Comparison of ENCODE assay signal across 1 cellular context in the genomic region with DNA sequence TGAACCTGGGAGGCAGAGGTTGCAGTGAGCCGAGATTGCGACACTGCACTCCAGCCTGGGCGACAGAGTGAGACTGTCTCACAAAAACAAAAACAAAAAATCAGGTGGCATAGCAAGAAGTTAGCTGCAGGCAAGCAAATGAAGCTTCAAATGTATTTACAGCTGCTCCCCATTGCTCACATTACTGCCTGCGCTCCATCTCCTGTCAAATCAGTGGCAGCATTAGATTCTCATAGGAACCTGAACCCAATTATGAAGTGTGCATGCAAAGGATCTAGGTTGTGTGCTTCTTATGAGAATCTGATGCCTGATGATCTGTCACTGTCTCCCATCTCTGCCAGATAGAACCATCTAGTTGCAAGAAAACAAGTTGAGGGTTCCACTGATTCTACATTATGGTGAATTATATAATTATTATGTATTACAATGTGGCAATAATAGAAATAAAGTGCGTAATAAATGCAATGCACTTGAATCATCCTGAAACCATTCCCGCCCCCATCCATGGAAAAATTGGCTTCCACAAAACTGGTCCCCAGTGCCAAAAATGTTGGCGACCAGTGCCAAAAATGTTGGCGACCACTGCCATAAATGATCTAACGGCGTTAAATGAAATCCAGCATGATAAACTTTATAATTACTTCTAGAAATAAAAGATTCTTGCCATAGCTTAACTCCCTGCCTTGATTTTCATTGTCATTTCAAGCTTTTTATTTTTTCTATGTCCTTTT.
TF ChIP-seq lines count a peak whose summit lies in the region.

No MANE protein-coding gene starts in this region.

TF ChIP-seq in WTC11, 78 proteins besides CTCF, POLR2A, EP300 and RAD21 (continued from another document):
- TF ChIP-seq, protein P1, sequence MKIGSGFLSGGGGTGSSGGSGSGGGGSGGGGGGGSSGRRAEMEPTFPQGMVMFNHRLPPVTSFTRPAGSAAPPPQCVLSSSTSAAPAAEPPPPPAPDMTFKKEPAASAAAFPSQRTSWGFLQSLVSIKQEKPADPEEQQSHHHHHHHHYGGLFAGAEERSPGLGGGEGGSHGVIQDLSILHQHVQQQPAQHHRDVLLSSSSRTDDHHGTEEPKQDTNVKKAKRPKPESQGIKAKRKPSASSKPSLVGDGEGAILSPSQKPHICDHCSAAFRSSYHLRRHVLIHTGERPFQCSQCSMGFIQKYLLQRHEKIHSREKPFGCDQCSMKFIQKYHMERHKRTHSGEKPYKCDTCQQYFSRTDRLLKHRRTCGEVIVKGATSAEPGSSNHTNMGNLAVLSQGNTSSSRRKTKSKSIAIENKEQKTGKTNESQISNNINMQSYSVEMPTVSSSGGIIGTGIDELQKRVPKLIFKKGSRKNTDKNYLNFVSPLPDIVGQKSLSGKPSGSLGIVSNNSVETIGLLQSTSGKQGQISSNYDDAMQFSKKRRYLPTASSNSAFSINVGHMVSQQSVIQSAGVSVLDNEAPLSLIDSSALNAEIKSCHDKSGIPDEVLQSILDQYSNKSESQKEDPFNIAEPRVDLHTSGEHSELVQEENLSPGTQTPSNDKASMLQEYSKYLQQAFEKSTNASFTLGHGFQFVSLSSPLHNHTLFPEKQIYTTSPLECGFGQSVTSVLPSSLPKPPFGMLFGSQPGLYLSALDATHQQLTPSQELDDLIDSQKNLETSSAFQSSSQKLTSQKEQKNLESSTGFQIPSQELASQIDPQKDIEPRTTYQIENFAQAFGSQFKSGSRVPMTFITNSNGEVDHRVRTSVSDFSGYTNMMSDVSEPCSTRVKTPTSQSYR (CRISPR knock-in tag; IDR thresholded peaks at IDR 0.05) = no peak
- TF ChIP-seq, protein P2, sequence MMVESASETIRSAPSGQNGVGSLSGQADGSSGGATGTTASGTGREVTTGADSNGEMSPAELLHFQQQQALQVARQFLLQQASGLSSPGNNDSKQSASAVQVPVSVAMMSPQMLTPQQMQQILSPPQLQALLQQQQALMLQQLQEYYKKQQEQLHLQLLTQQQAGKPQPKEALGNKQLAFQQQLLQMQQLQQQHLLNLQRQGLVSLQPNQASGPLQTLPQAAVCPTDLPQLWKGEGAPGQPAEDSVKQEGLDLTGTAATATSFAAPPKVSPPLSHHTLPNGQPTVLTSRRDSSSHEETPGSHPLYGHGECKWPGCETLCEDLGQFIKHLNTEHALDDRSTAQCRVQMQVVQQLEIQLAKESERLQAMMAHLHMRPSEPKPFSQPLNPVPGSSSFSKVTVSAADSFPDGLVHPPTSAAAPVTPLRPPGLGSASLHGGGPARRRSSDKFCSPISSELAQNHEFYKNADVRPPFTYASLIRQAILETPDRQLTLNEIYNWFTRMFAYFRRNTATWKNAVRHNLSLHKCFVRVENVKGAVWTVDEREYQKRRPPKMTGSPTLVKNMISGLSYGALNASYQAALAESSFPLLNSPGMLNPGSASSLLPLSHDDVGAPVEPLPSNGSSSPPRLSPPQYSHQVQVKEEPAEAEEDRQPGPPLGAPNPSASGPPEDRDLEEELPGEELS (CRISPR knock-in tag; IDR thresholded peaks at IDR 0.05) = no peak
- TF ChIP-seq FOXK1 (CRISPR knock-in tag; IDR thresholded peaks at IDR 0.05) (no peak), NR2C2 (CRISPR knock-in tag; IDR thresholded peaks at IDR 0.05) (no peak), SOX15 (CRISPR knock-in tag; IDR thresholded peaks at IDR 0.05) (no peak), ZNF396 (CRISPR knock-in tag; IDR thresholded peaks at IDR 0.05; ENCODE audit: borderline replicate concordance) (no peak)
- TF ChIP-seq, protein P3, sequence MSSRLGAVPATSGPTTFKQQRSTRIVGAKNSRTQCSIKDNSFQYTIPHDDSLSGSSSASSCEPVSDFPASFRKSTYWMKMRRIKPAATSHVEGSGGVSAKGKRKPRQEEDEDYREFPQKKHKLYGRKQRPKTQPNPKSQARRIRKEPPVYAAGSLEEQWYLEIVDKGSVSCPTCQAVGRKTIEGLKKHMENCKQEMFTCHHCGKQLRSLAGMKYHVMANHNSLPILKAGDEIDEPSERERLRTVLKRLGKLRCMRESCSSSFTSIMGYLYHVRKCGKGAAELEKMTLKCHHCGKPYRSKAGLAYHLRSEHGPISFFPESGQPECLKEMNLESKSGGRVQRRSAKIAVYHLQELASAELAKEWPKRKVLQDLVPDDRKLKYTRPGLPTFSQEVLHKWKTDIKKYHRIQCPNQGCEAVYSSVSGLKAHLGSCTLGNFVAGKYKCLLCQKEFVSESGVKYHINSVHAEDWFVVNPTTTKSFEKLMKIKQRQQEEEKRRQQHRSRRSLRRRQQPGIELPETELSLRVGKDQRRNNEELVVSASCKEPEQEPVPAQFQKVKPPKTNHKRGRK (CRISPR knock-in tag; IDR thresholded peaks at IDR 0.05; ENCODE audit: borderline replicate concordance) = no peak
- TF ChIP-seq, protein P4, sequence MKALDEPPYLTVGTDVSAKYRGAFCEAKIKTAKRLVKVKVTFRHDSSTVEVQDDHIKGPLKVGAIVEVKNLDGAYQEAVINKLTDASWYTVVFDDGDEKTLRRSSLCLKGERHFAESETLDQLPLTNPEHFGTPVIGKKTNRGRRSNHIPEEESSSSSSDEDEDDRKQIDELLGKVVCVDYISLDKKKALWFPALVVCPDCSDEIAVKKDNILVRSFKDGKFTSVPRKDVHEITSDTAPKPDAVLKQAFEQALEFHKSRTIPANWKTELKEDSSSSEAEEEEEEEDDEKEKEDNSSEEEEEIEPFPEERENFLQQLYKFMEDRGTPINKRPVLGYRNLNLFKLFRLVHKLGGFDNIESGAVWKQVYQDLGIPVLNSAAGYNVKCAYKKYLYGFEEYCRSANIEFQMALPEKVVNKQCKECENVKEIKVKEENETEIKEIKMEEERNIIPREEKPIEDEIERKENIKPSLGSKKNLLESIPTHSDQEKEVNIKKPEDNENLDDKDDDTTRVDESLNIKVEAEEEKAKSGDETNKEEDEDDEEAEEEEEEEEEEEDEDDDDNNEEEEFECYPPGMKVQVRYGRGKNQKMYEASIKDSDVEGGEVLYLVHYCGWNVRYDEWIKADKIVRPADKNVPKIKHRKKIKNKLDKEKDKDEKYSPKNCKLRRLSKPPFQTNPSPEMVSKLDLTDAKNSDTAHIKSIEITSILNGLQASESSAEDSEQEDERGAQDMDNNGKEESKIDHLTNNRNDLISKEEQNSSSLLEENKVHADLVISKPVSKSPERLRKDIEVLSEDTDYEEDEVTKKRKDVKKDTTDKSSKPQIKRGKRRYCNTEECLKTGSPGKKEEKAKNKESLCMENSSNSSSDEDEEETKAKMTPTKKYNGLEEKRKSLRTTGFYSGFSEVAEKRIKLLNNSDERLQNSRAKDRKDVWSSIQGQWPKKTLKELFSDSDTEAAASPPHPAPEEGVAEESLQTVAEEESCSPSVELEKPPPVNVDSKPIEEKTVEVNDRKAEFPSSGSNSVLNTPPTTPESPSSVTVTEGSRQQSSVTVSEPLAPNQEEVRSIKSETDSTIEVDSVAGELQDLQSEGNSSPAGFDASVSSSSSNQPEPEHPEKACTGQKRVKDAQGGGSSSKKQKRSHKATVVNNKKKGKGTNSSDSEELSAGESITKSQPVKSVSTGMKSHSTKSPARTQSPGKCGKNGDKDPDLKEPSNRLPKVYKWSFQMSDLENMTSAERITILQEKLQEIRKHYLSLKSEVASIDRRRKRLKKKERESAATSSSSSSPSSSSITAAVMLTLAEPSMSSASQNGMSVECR (CRISPR knock-in tag; IDR thresholded peaks at IDR 0.05; ENCODE audit: borderline replicate concordance) = no peak
- TF ChIP-seq, protein P5, sequence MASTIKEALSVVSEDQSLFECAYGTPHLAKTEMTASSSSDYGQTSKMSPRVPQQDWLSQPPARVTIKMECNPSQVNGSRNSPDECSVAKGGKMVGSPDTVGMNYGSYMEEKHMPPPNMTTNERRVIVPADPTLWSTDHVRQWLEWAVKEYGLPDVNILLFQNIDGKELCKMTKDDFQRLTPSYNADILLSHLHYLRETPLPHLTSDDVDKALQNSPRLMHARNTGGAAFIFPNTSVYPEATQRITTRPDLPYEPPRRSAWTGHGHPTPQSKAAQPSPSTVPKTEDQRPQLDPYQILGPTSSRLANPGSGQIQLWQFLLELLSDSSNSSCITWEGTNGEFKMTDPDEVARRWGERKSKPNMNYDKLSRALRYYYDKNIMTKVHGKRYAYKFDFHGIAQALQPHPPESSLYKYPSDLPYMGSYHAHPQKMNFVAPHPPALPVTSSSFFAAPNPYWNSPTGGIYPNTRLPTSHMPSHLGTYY (CRISPR knock-in tag; IDR thresholded peaks at IDR 0.05) = no peak
